20 cellular contexts compared by ENCODE assay signal in the genomic region with DNA sequence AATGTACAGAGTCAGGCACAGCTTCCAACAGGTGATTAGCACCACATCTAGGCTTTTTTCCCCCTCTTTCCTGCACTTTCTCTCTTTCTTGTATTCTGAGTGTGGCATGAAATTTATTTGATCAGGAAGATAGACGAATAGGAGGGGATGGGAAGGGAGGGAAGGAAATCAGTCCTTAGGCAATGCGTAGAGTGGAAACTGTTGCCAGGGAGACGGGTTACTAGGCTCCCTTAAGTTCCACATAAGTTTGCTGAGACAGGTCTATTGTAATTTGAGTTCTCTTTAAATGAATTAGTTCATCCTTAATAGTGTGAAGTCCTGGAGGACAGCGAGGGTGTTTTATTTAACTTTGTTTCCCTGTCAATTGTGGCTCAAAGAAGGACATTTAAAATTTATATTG. TPM values are rescaled to one million over a fixed set of nuclear protein-coding genes. Genes with fewer than 3 reads are reported as not detected.
DNase-seq lines count a peak whose midpoint lies in the region; ATAC-seq and TF ChIP-seq lines count a peak whose summit lies in the region.
"Had no signal": no experiment of that assay in that cellular context is flagged by ENCODE, and none has a peak within 500 bp of the region (broad histone marks: within the 10 kb centered on the region; RNA-seq: fewer than 3 reads in every experiment).

No MANE protein-coding gene starts in this region.

- no peak overlapping the region for H3K4me2 ChIP-seq in neural progenitor cell
- H3K4me2 ChIP-seq: A549, BLaER1, GM23338 had no signal

- H3K4me1 Mint-ChIP-seq in brain (peaks cover 33% of the 10 kb centered on the region), neural progenitor cell (peaks cover 23% of the 10 kb centered on the region)
- H3K4me1 Mint-ChIP-seq in stimulated activated effector memory CD8-positive, alpha-beta T cell treated with anti-CD3 and anti-CD28 coated beads, Interleukin-12 subunit alpha, Interleukin-12 subunit beta, amount 100 ng/mL, for 72 hours = no peaks in the 10 kb centered on the region
- H3K4me1 Mint-ChIP-seq: CD14-positive monocyte; CD4-positive, alpha-beta memory T cell; GM23338 had no signal

- H3K9me3 ChIP-seq in neural progenitor cell (ENCODE audit: low read depth) = peaks cover 4% of the 10 kb centered on the region
- H3K9me3 ChIP-seq: BLaER1 had no signal

- no peak for TF ChIP-seq CTCF in brain (conservative IDR thresholded peaks at IDR 0.05)
- no peak for TF ChIP-seq CTCF in neural progenitor cell (IDR thresholded peaks at IDR 0.05)

- no peak overlapping the region for H3K27ac ChIP-seq in neural progenitor cell
- H3K27ac ChIP-seq: 22Rv1, A549, BLaER1 had no signal

- H3K36me3 Mint-ChIP-seq in brain (no peaks in the 10 kb centered on the region), neural progenitor cell (no peaks in the 10 kb centered on the region)
- no peaks in the 10 kb centered on the region for H3K36me3 Mint-ChIP-seq in stimulated activated effector memory CD8-positive, alpha-beta T cell treated with anti-CD3 and anti-CD28 coated beads, Interleukin-12 subunit alpha, Interleukin-12 subunit beta, amount 100 ng/mL, for 72 hours
- H3K36me3 Mint-ChIP-seq: CD14-positive monocyte; CD4-positive, alpha-beta memory T cell had no signal

- peak overlapping the region in 3 of 5 experiments; percentile 42 to 65 (median 62) for H3K4me3 Mint-ChIP-seq in brain
- no peak overlapping the region for H3K4me3 Mint-ChIP-seq in neural progenitor cell
- H3K4me3 Mint-ChIP-seq in stimulated activated effector memory CD8-positive, alpha-beta T cell treated with anti-CD3 and anti-CD28 coated beads, Interleukin-12 subunit alpha, Interleukin-12 subunit beta, amount 100 ng/mL, for 72 hours = no peak overlapping the region
- H3K4me3 Mint-ChIP-seq: CD14-positive monocyte; CD4-positive, alpha-beta memory T cell; GM23338; HFFc6 had no signal

- no peaks in the 10 kb centered on the region for H3F3A ChIP-seq in neural progenitor cell (ENCODE audit: low read depth)

- H3K36me3 ChIP-seq in neural progenitor cell = no peaks in the 10 kb centered on the region
- H3K36me3 ChIP-seq: BLaER1 had no signal

- H3K27me3 ChIP-seq in neural progenitor cell = no peaks in the 10 kb centered on the region
- H3K27me3 ChIP-seq: BLaER1 had no signal

- peak overlapping the region in 4 of 5 experiments; percentile 36 to 92 (median 81) for H3K27ac Mint-ChIP-seq in brain
- H3K27ac Mint-ChIP-seq in neural progenitor cell = peak overlapping the region; percentile 60
- H3K27ac Mint-ChIP-seq in stimulated activated effector memory CD8-positive, alpha-beta T cell treated with anti-CD3 and anti-CD28 coated beads, Interleukin-12 subunit alpha, Interleukin-12 subunit beta, amount 100 ng/mL, for 72 hours = no peak overlapping the region
- H3K27ac Mint-ChIP-seq: CD14-positive monocyte; CD4-positive, alpha-beta memory T cell; GM23338; HFFc6 had no signal

- H3K9ac ChIP-seq in neural progenitor cell = no peak overlapping the region
- H3K9ac ChIP-seq: BLaER1 had no signal

- H4K20me1 ChIP-seq in neural progenitor cell (ENCODE audit: low read depth) = no peaks in the 10 kb centered on the region
- H4K20me1 ChIP-seq: BLaER1 had no signal

- ATAC-seq in stimulated activated effector memory CD8-positive, alpha-beta T cell treated with anti-CD3 and anti-CD28 coated beads, Interleukin-12 subunit alpha, Interleukin-12 subunit beta, amount 100 ng/mL, for 72 hours = no peak
- ATAC-seq: A549, GM23338, HepG2 had no signal

- DNase-seq in NCI-H1105 treated with DMSO at 0.1 percent for 48 hours (lab: John Stamatoyannopoulos, UW) (peak; percentile 9), NCI-H1105 (lab: John Stamatoyannopoulos, UW) (no peak), Ammon's horn (ENCODE audit: low spot score) (peak; percentile 15), neural progenitor cell (ENCODE audit: low spot score) (no peak), cerebellar cortex (ENCODE audit: low spot score) (no peak)
- DNase-seq in stimulated activated effector memory CD8-positive, alpha-beta T cell treated with anti-CD3 and anti-CD28 coated beads, Interleukin-12 subunit alpha, Interleukin-12 subunit beta, amount 100 ng/mL, for 72 hours (ENCODE audit: low spot score in 2 of 2) = no peak
- DNase-seq: AML-193; CD4-positive, alpha-beta memory T cell; DMS153; DMS79; GDM1; HCEC 1CT; HFFc6 had no signal

- no peaks in the 10 kb centered on the region for H3K4me1 ChIP-seq in neural progenitor cell
- H3K4me1 ChIP-seq: A549, BLaER1 had no signal

- H3K27me3 Mint-ChIP-seq in brain = no peaks in the 10 kb centered on the region
- H3K27me3 Mint-ChIP-seq in neural progenitor cell (ENCODE audit: insufficient read depth, low read depth) = peaks cover 2% of the 10 kb centered on the region
- H3K27me3 Mint-ChIP-seq: CD4-positive, alpha-beta memory T cell had no signal

- H3K79me2 ChIP-seq in neural progenitor cell (ENCODE audit: low read depth) = no peaks in the 10 kb centered on the region

- H3K4me3 ChIP-seq in neural progenitor cell = no peak overlapping the region
- H3K4me3 ChIP-seq: A549, BLaER1, GM23338 had no signal

- H3K9me3 Mint-ChIP-seq in brain (peaks cover 0 to 29% (median 10%) of the 10 kb centered on the region in 5 experiments), neural progenitor cell (peaks cover 17% of the 10 kb centered on the region)
- H3K9me3 Mint-ChIP-seq in stimulated activated effector memory CD8-positive, alpha-beta T cell treated with anti-CD3 and anti-CD28 coated beads, Interleukin-12 subunit alpha, Interleukin-12 subunit beta, amount 100 ng/mL, for 72 hours = peaks cover 16% of the 10 kb centered on the region

- H2AFZ ChIP-seq in neural progenitor cell (replicated peaks) = no peak overlapping the region
- H2AFZ ChIP-seq: GM23338 had no signal

RNA-seq across cellular contexts. Expression of a gene that starts 49.2 kb away (rescaled TPM):
- 64.0 TPM for polyA plus RNA-seq in brain (ENCODE audit: insufficient read depth, low read depth, low replicate concordance)
- total RNA-seq in neural progenitor cell (ENCODE audit: low replicate concordance) = 70.9 and 89.2 TPM in 2 replicates
- total RNA-seq: HepG2, HFFc6 had no signal

Comparison
In these comparisons a context has a peak if more than half of its experiments do, and no peak if none do; other contexts are left out.
1. DNase-seq: peak in NCI-H1105 treated with DMSO at 0.1 percent for 48 hours (single experiment) and Ammon's horn (single experiment); none in NCI-H1105 (single experiment), neural progenitor cell (single experiment), stimulated activated effector memory CD8-positive, alpha-beta T cell treated with anti-CD3 and anti-CD28 coated beads, Interleukin-12 subunit alpha, Interleukin-12 subunit beta, amount 100 ng/mL, for 72 hours (0 of 2) and cerebellar cortex (single experiment).
2. H3K4me3 Mint-ChIP-seq: peak in brain (3 of 5); none in neural progenitor cell (single experiment) and stimulated activated effector memory CD8-positive, alpha-beta T cell treated with anti-CD3 and anti-CD28 coated beads, Interleukin-12 subunit alpha, Interleukin-12 subunit beta, amount 100 ng/mL, for 72 hours (single experiment).